In genomic region chr4:107315584-107315983, GRCh38 we compare ENCODE assay signal across 1 cellular context.
TF ChIP-seq lines count a peak whose summit lies in the region.

No MANE protein-coding gene starts in this region.

TF ChIP-seq in HepG2, 621 proteins besides CTCF, POLR2A, EP300 and RAD21:
- TF ChIP-seq ZBTB33 (CRISPR knock-in tag; IDR thresholded peaks at IDR 0.05) = no peak
- TF ChIP-seq MAFK (conservative IDR thresholded peaks at IDR 0.05 in 1 of 2, IDR thresholded peaks at IDR 0.05 in 1 of 2; ENCODE audit: low read length in 2 of 2) = peak; percentile 68 to 81
- TF ChIP-seq ZNF850 (CRISPR knock-in tag; conservative IDR thresholded peaks at IDR 0.05) = no peak
- TF ChIP-seq MAFF (IDR thresholded peaks at IDR 0.05; ENCODE audit: low read depth, low read length) = peak; percentile 63
- TF ChIP-seq IKZF1 (IDR thresholded peaks at IDR 0.05) = no peak
